ENCODE assay signal across 7 cellular contexts in the genomic region with DNA sequence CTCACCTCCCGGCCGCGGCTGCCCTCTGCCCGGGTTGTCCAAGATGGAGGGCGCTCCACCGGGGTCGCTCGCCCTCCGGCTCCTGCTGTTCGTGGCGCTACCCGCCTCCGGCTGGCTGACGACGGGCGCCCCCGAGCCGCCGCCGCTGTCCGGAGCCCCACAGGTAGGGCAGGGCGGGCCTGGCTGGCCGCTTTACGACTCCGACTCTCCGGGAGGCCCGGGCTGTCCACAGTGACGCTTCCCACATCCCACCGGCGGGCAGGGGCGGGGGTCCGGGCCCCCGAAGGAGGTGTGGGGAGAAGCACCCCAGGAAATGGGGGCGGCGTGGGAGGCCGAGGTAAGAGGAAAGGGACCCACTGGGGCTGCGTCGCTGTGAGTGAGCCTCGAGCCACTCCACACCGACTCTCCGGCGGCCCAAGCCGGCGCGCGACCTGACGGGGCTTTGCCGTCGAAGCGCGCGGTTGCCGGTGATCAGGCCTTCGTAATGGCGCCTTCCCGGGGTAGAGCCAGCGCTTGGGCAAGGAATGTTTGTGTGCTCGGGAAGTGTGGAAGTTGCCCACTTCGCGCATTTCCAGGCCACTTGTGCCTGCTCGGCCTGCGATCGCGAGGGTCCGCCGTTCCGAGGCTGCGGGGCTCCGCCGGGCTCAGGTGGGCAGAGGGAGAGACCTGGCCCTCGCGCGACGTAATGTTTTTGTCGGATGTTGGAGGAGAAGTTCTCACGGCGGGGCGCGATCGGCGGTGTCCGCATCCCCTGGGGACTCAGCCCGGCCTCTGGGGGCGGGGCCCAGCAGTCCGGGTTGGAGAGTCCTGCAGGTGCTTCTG. TPM values are rescaled to one million over a fixed set of nuclear protein-coding genes. Genes with fewer than 3 reads are reported as not detected.
DNase-seq lines count a peak whose midpoint lies in the region; ATAC-seq, FAIRE-seq and TF ChIP-seq lines count a peak whose summit lies in the region.

A gene with protein sequence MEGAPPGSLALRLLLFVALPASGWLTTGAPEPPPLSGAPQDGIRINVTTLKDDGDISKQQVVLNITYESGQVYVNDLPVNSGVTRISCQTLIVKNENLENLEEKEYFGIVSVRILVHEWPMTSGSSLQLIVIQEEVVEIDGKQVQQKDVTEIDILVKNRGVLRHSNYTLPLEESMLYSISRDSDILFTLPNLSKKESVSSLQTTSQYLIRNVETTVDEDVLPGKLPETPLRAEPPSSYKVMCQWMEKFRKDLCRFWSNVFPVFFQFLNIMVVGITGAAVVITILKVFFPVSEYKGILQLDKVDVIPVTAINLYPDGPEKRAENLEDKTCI (plus strand): TSS at position 4 of the 822 bp plus-strand sequence. CDS start 40 bp downstream, at position 44.

- peak; percentile 69 for FAIRE-seq in GM12891 (lab: Jason Lieb, UNC)

- H3K9me3 ChIP-seq in colonic mucosa = no peaks in the 10 kb centered on the region

- DNase-seq in GM12891 (ENCODE audit: insufficient read length, low spot score) (no peak), HEK293T (ENCODE audit: extremely low spot score) (peak; percentile 47), NCI-H1105 treated with DMSO at 0.1 percent for 48 hours (lab: John Stamatoyannopoulos, UW) (peak; percentile 72), colonic mucosa (peak; percentile 72), left lobe of liver (ENCODE audit: low spot score) (peak; percentile 66)
- peak; percentile 23 for DNase-seq in activated CD4-positive, CD25-positive, alpha-beta regulatory T cell treated with anti-CD3 and anti-CD28 coated beads, Interleukin-2, amount 50 U/mL, for 16 hours (ENCODE audit: low read depth, low spot score)
- peak; percentile 34 to 40 for DNase-seq in stimulated activated CD4-positive, alpha-beta T cell treated with anti-CD3 and anti-CD28 coated beads, Interleukin-2, amount 100 ng/mL, for 48 hours

- H3K27ac ChIP-seq in colonic mucosa = peak within 1 kb of the TSS; percentile 91

- intact Hi-C loops in colonic mucosa (cut with DNase I) = loop anchor here (5.0 kb wide), 1 partner anchor 151 kb away; a partner anchor contains a TSS

- TF ChIP-seq CTCF in colonic mucosa (IDR thresholded peaks at IDR 0.05) = no peak

- H3K27me3 ChIP-seq in colonic mucosa = no peaks in the 10 kb centered on the region

- POLR2A ChIA-PET in HEK293T (lab: Yijun Ruan, JAX) = interaction anchor here (0.6 to 1.8 kb wide), 10 partner anchors 9 to 184 kb away, joined by 3 to 16 read pairs (median 3); a partner anchor contains a TSS

- H3K4me1 ChIP-seq in colonic mucosa = no peaks in the 10 kb centered on the region

- TF ChIP-seq POLR2A in GM12891 (IDR thresholded peaks at IDR 0.05; ENCODE audit: low read depth, low read length) = 0 out of 2 replicates have a peak, but pooled peaks have one; percentile 6

- H3K4me3 ChIP-seq in colonic mucosa = peak within 1 kb of the TSS; percentile 98

- ATAC-seq in left lobe of liver = peak; percentile 65

- H3K9ac ChIP-seq in colonic mucosa (ENCODE audit: low read depth in 2 of 2, low read length in 2 of 2) = peak within 1 kb of the TSS; percentile 94 to 99

- CTCF ChIA-PET in HEK293T (lab: Yijun Ruan, JAX) = interaction anchor here (0.6 kb wide), 1 partner anchor 9 kb away, joined by 3 read pairs; no protein-coding TSS in a partner anchor

- no peaks in the 10 kb centered on the region for H3K36me3 ChIP-seq in colonic mucosa

TF ChIP-seq in GM12891, 5 proteins besides CTCF, POLR2A, EP300 and RAD21:
- no peak for TF ChIP-seq TAF1 (IDR thresholded peaks at IDR 0.05; ENCODE audit: low read depth, low read length)

TF ChIP-seq in HEK293T, 16 proteins besides CTCF, POLR2A, EP300 and RAD21:
- TF ChIP-seq BHLHE40 (IDR thresholded peaks at IDR 0.05; ENCODE audit: borderline replicate concordance) (no peak), FOXK2 (IDR thresholded peaks at IDR 0.05) (no peak), L3MBTL2 (conservative IDR thresholded peaks at IDR 0.05) (peak; percentile 75), HDGF (IDR thresholded peaks at IDR 0.05; ENCODE audit: borderline replicate concordance) (no peak)

RNA-seq across cellular contexts. Expression of the gene that starts here (rescaled TPM):
- 20.1 TPM for polyA plus RNA-seq in GM12891 (2012; ENCODE audit: low read depth, missing spikeins)
- total RNA-seq in colonic mucosa (10 to 100 TPM; 22.9 to 42.8 TPM), left lobe of liver (18.6 TPM)
